In the genomic region with DNA sequence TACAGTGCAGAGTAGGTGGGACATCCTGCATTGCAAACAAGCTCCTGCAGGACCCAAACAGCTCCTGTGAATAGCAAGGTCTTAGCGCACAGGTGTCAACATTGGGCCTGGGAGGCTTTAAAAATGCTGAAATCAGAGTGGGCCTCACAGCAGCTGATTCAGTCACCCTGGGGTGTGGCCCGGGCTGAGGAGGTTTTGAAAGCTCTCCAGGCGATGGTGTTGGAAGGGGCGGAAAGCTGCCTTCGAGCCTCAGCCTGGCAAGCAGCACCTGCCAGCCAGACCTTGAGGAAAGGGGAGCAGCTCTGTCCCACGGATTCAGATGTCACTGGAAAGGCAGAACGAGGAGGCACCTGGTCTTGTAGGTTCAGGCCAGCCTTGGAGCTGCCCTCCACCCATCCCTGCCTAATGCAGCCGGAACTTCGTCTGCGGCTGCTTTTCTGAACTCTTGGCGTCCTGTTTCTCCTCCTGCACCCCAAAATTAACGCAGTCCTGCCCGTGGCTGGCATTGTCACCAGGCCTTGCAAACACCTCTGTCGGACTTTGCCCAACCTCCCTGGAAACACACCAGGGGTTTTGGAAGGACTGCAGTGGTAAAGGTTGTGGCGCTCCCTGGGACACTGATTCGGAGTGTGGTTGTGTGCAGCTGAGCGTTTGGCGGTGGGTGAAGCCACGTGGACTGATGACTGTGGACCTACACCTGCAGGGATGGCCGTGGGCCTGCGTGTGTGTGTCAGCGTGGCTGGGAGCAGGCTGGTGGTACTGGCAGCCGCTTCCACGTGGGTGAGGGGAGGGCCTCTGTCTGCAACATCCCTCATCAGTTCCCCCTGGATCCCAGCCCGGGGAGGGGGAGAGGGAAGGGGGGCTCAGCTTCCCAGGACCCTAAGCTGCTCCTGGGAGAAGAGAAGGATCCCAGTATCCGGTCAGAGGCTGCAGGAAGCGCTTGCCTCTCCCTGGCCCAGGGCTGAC, we compare ENCODE assay signal across 1 cellular context.
TF ChIP-seq lines count a peak whose summit lies in the region.

No MANE protein-coding gene starts in this region.

TF ChIP-seq in H1, 55 proteins besides CTCF, POLR2A, EP300 and RAD21:
- no peak for TF ChIP-seq EGR1 (IDR thresholded peaks at IDR 0.05; ENCODE audit: borderline replicate concordance, low read depth, low read length)
- TF ChIP-seq SRF (IDR thresholded peaks at IDR 0.05; ENCODE audit: low read depth, low read length), result no peak
- TF ChIP-seq TEAD4 (IDR thresholded peaks at IDR 0.05; ENCODE audit: low read depth, low read length), result no peak
- TF ChIP-seq POU5F1 (IDR thresholded peaks at IDR 0.05; ENCODE audit: low read depth, low read length), result no peak
- no peak for TF ChIP-seq CEBPB (IDR thresholded peaks at IDR 0.05; ENCODE audit: low read depth, low read length)
- TF ChIP-seq, protein P1, sequence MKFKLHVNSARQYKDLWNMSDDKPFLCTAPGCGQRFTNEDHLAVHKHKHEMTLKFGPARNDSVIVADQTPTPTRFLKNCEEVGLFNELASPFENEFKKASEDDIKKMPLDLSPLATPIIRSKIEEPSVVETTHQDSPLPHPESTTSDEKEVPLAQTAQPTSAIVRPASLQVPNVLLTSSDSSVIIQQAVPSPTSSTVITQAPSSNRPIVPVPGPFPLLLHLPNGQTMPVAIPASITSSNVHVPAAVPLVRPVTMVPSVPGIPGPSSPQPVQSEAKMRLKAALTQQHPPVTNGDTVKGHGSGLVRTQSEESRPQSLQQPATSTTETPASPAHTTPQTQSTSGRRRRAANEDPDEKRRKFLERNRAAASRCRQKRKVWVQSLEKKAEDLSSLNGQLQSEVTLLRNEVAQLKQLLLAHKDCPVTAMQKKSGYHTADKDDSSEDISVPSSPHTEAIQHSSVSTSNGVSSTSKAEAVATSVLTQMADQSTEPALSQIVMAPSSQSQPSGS (IDR thresholded peaks at IDR 0.05; ENCODE audit: low read length), result no peak
- no peak for TF ChIP-seq PHF8 (conservative IDR thresholded peaks at IDR 0.05; ENCODE audit: low read depth, low read length)
- TF ChIP-seq KDM1A (IDR thresholded peaks at IDR 0.05; ENCODE audit: borderline replicate concordance, low read length), result no peak
- no peak for TF ChIP-seq ZNF274 (IDR thresholded peaks at IDR 0.05; ENCODE audit: borderline replicate concordance, extremely low read depth, low read length)
- TF ChIP-seq SUZ12 (IDR thresholded peaks at IDR 0.05; ENCODE audit: low read length), result no peak
- TF ChIP-seq, protein P2, sequence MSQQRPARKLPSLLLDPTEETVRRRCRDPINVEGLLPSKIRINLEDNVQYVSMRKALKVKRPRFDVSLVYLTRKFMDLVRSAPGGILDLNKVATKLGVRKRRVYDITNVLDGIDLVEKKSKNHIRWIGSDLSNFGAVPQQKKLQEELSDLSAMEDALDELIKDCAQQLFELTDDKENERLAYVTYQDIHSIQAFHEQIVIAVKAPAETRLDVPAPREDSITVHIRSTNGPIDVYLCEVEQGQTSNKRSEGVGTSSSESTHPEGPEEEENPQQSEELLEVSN (IDR thresholded peaks at IDR 0.05), result no peak
